In genomic region chrX:139126493-139126892, GRCh38 we compare ENCODE assay signal across 9 cellular contexts.
DNase-seq lines count a peak whose midpoint lies in the region; ATAC-seq, FAIRE-seq and TF ChIP-seq lines count a peak whose summit lies in the region.
"Had no signal": no experiment of that assay in that cellular context is flagged by ENCODE, and none has a peak within 500 bp of the region (broad histone marks: within the 10 kb centered on the region; RNA-seq: fewer than 3 reads in every experiment).

No MANE protein-coding gene starts in this region.

- H4K20me1 ChIP-seq in OCI-LY7 (ENCODE audit: insufficient read depth, low read length) (no peaks in the 10 kb centered on the region), keratinocyte (ENCODE audit: control insufficient read depth, extremely low read depth, insufficient read depth, low read length) (no peaks in the 10 kb centered on the region)

- 10% methylated on average over 2 of the region's 2 CpGs; no CpG with 5 or more reads in 1 of the 2 donors for WGBS in tibial nerve, 2 donors

- no peaks in the 10 kb centered on the region for H3K4me1 Mint-ChIP-seq in activated T-cell treated with anti-CD3 and anti-CD28 coated beads, Interleukin-2, amount 50 U/mL, for 72 hours (ENCODE audit: low read depth)

- H3K4me3 ChIP-seq in OCI-LY7 (ENCODE audit: low read depth, low read length, poor library complexity, severe bottlenecking) = no peak overlapping the region
- H3K4me3 ChIP-seq in keratinocyte (ENCODE audit: control insufficient read depth in 2 of 3, extremely low read depth in 1 of 3, insufficient read depth in 2 of 3, low read depth in 1 of 3, low read length in 3 of 3) = no peak overlapping the region
- H3K4me3 ChIP-seq in tibial nerve = no peak overlapping the region

- H3K27ac ChIP-seq in OCI-LY7 (ENCODE audit: low read depth, low read length, poor library complexity, severe bottlenecking) (no peak overlapping the region), keratinocyte (ENCODE audit: control insufficient read depth, insufficient read depth, low read length) (no peak overlapping the region), tibial nerve (no peak overlapping the region)

- POLR2A ChIA-PET in OCI-LY7 (lab: Charles Lee) = no interaction called here

- BruUV-seq in OCI-LY7 (replicated peaks; lab: Mats Ljungman, UMichigan) = no TSS peak

- H3K27ac Mint-ChIP-seq in activated T-cell treated with anti-CD3 and anti-CD28 coated beads, Interleukin-2, amount 50 U/mL, for 72 hours = no peak overlapping the region
- H3K27ac Mint-ChIP-seq: activated naive CD8-positive, alpha-beta T cell had no signal

- no peaks in the 10 kb centered on the region for H3K27me3 ChIP-seq in keratinocyte (ENCODE audit: control insufficient read depth, extremely low read depth, insufficient read depth, low read length)
- H3K27me3 ChIP-seq in tibial nerve = no peaks in the 10 kb centered on the region

- peak; percentile 9 to 12 for DNase-seq in activated T-cell treated with anti-CD3 and anti-CD28 coated beads, Interleukin-2, amount 50 U/mL, for 72 hours
- no peak for DNase-seq in activated T-cell treated with anti-CD3 and anti-CD28 coated beads for 4 hours
- DNase-seq in OCI-LY7 (ENCODE audit: low spot score) = peak; percentile 46
- no peak for DNase-seq in keratinocyte (ENCODE audit: low read depth, low spot score)
- no peak for DNase-seq in stimulated activated CD4-positive, alpha-beta T cell treated with anti-CD3 and anti-CD28 coated beads, Interleukin-15, amount 100 ng/mL, for 24 hours
- DNase-seq in activated gamma-delta T cell (lab: John Stamatoyannopoulos, UW) = no peak
- DNase-seq in tibial nerve (ENCODE audit: low spot score in 2 of 2) = no peak

- peaks cover 2% of the 10 kb centered on the region in 2 donors for H3K9me3 Mint-ChIP-seq in activated T-cell treated with anti-CD3 and anti-CD28 coated beads, Interleukin-2, amount 50 U/mL, for 72 hours

- dilution Hi-C loops in keratinocyte (cut with MboI; ENCODE audit: extremely low pct_ligation_motif_present, low sequenced_read_pairs) = no loop called here

- H3K4me2 ChIP-seq in OCI-LY7 (ENCODE audit: low read length) (no peak overlapping the region), keratinocyte (ENCODE audit: control insufficient read depth, extremely low read depth, insufficient read depth, low read depth, low read length) (no peak overlapping the region)

- TF ChIP-seq EP300 in tibial nerve (IDR thresholded peaks at IDR 0.05) = no peak

- H3K9ac ChIP-seq in keratinocyte (ENCODE audit: control insufficient read depth, extremely low read depth, insufficient read depth, low read length) = no peak overlapping the region

- CTCF ChIA-PET in OCI-LY7 (lab: Charles Lee; ENCODE audit: unreplicated experiment) = no interaction called here

- H3K79me2 ChIP-seq in OCI-LY7 (ENCODE audit: insufficient read depth, low read depth, low read length) = no peaks in the 10 kb centered on the region
- H3K79me2 ChIP-seq in keratinocyte (ENCODE audit: control insufficient read depth, insufficient read depth, low read length) = no peaks in the 10 kb centered on the region

- no peaks in the 10 kb centered on the region for H3K4me1 ChIP-seq in OCI-LY7 (ENCODE audit: insufficient read depth, low read length, poor library complexity, severe bottlenecking)
- no peaks in the 10 kb centered on the region for H3K4me1 ChIP-seq in keratinocyte (ENCODE audit: control insufficient read depth, extremely low read depth, insufficient read depth, low read length)
- H3K4me1 ChIP-seq in tibial nerve = no peaks in the 10 kb centered on the region

- TF ChIP-seq CTCF in OCI-LY7 (conservative IDR thresholded peaks at IDR 0.05; ENCODE audit: low read length) (peak; percentile 72), keratinocyte (optimal IDR thresholded peaks at IDR 0.05 in 1 of 3, IDR thresholded peaks at IDR 0.05 in 1 of 3, conservative IDR thresholded peaks at IDR 0.05 in 1 of 3; ENCODE audit: extremely low read depth in 1 of 3, insufficient read depth in 2 of 3, low read length in 3 of 3) (peak in 2 of 3 experiments; percentile 37 to 43), tibial nerve (IDR thresholded peaks at IDR 0.05) (no peak)

- H3K9me3 ChIP-seq in OCI-LY7 (ENCODE audit: low read length) (no peaks in the 10 kb centered on the region), keratinocyte (ENCODE audit: control insufficient read depth, low read depth, low read length) (no peaks in the 10 kb centered on the region), tibial nerve (no peaks in the 10 kb centered on the region)

- H2AFZ ChIP-seq in OCI-LY7 (ENCODE audit: low read length) = no peak overlapping the region
- no peak overlapping the region for H2AFZ ChIP-seq in keratinocyte (ENCODE audit: control insufficient read depth, low read length)

- H3K36me3 ChIP-seq in OCI-LY7 (ENCODE audit: insufficient read depth, low read length) (no peaks in the 10 kb centered on the region), keratinocyte (ENCODE audit: control insufficient read depth in 2 of 2, extremely low read depth in 1 of 2, insufficient read depth in 2 of 2, low read length in 2 of 2) (no peaks in the 10 kb centered on the region), tibial nerve (no peaks in the 10 kb centered on the region)

- no peak for TF ChIP-seq POLR2A in tibial nerve (IDR thresholded peaks at IDR 0.05)

- H3K27me3 Mint-ChIP-seq in activated T-cell treated with anti-CD3 and anti-CD28 coated beads, Interleukin-2, amount 50 U/mL, for 72 hours (ENCODE audit: low read depth) = peaks cover 34% of the 10 kb centered on the region

- FAIRE-seq in keratinocyte (lab: Jason Lieb, UNC) = no peak

- no peak overlapping the region for H3K4me3 Mint-ChIP-seq in activated T-cell treated with anti-CD3 and anti-CD28 coated beads, Interleukin-2, amount 50 U/mL, for 72 hours
- H3K4me3 Mint-ChIP-seq: activated naive CD8-positive, alpha-beta T cell had no signal

- H3K36me3 Mint-ChIP-seq in activated T-cell treated with anti-CD3 and anti-CD28 coated beads, Interleukin-2, amount 50 U/mL, for 72 hours (ENCODE audit: insufficient read depth in 2 of 2) = peaks cover 0 to 1% of the 10 kb centered on the region in 2 donors
- H3K36me3 Mint-ChIP-seq: activated naive CD8-positive, alpha-beta T cell had no signal

- no peak for ATAC-seq in activated T-cell treated with anti-CD3 and anti-CD28 coated beads, Interleukin-2, amount 50 U/mL, for 72 hours (replicated peaks in 1 of 2)
- peak; percentile 71 for ATAC-seq in HG02798 (IDR thresholded peaks at IDR 0.05; ENCODE audit: poor library complexity, unreplicated experiment)

- no peaks in the 10 kb centered on the region for H3K9me1 ChIP-seq in keratinocyte (ENCODE audit: control insufficient read depth, extremely low read depth, insufficient read depth, low read length)

- intact Hi-C loops in OCI-LY7 (cut with micrococcal nuclease; ENCODE audit: unreplicated experiment) = loop anchor here (1.0 kb wide), 1 partner anchor 433 kb away; no protein-coding TSS in a partner anchor

- H3K9me2 ChIP-seq in OCI-LY7 (ENCODE audit: insufficient read depth, low read length) = no peaks in the 10 kb centered on the region

Comparison
In these comparisons a context has a peak if more than half of its experiments do, and no peak if none do; other contexts are left out.
1. DNase-seq: peak in activated T-cell treated with anti-CD3 and anti-CD28 coated beads, Interleukin-2, amount 50 U/mL, for 72 hours (2 of 2) and OCI-LY7 (single experiment); none in activated T-cell treated with anti-CD3 and anti-CD28 coated beads for 4 hours (single experiment), keratinocyte (single experiment), stimulated activated CD4-positive, alpha-beta T cell treated with anti-CD3 and anti-CD28 coated beads, Interleukin-15, amount 100 ng/mL, for 24 hours (single experiment), activated gamma-delta T cell (single experiment) and tibial nerve (0 of 2).
2. CTCF ChIP-seq: peak in OCI-LY7 (single experiment) and keratinocyte (2 of 3); none in tibial nerve (0 of 5).